In the genomic region with DNA sequence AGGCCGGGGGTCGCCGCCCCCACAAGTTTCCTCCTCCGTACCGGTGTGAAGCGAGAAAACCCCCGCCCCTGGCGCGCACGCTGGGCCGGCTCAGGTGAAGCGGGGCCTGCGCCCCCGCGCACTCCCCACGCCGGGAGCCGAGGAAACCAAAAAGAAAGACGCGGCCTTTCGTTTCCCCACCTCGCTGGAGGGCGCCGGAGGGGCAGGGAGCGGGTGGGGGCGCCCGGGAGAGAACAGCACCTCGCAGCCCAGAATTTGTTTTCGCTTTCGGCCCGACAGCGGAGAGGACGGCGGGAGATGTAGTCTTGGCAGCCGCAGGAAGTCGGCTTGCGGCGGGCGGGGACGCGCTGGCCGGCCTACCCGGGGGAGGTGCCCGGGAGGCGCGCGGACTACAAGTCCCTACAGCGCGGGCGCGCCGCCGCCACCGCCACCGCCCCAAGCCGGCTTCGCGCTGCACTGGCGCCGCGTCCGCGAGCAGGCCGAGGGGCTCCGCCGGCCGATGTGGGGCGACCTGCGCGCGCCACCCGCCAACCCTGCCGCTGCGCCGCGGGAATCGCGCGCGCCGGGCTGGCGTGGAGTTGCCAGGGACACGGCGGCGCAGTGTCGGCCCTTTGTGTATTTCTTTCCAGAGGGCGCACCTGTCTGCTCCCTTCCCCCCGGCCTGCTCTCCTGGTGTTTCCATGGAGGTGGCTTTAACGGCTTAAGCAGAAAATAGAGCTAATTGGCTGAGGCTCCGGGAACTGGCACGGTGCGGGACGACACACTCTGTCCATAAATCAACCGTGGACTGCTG, we compare ENCODE assay signal across 8 cellular contexts. TPM values are rescaled to one million over a fixed set of nuclear protein-coding genes. Genes with fewer than 3 reads are reported as not detected.
DNase-seq lines count a peak whose midpoint lies in the region; ATAC-seq and TF ChIP-seq lines count a peak whose summit lies in the region.

A gene with protein sequence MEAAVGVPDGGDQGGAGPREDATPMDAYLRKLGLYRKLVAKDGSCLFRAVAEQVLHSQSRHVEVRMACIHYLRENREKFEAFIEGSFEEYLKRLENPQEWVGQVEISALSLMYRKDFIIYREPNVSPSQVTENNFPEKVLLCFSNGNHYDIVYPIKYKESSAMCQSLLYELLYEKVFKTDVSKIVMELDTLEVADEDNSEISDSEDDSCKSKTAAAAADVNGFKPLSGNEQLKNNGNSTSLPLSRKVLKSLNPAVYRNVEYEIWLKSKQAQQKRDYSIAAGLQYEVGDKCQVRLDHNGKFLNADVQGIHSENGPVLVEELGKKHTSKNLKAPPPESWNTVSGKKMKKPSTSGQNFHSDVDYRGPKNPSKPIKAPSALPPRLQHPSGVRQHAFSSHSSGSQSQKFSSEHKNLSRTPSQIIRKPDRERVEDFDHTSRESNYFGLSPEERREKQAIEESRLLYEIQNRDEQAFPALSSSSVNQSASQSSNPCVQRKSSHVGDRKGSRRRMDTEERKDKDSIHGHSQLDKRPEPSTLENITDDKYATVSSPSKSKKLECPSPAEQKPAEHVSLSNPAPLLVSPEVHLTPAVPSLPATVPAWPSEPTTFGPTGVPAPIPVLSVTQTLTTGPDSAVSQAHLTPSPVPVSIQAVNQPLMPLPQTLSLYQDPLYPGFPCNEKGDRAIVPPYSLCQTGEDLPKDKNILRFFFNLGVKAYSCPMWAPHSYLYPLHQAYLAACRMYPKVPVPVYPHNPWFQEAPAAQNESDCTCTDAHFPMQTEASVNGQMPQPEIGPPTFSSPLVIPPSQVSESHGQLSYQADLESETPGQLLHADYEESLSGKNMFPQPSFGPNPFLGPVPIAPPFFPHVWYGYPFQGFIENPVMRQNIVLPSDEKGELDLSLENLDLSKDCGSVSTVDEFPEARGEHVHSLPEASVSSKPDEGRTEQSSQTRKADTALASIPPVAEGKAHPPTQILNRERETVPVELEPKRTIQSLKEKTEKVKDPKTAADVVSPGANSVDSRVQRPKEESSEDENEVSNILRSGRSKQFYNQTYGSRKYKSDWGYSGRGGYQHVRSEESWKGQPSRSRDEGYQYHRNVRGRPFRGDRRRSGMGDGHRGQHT (minus strand): TSS at position 292 of the 793 bp plus-strand sequence. CDS start 616 bp downstream, outside the sequence.

- POLR2A ChIA-PET in naive thymus-derived CD8-positive, alpha-beta T cell (lab: Charles Lee) = interaction anchor here (0.6 to 4.0 kb wide), 6 partner anchors 64 to 1667 kb away, joined by 3 to 19 read pairs (median 5); partner anchors contain the start of genes ABCE1, ANAPC10, MMAA and SMARCA5

- peak within 1 kb of the TSS; percentile 87; the same call in 1 of the 2 replicates for H3K27ac Mint-ChIP-seq in GM23338
- H3K27ac Mint-ChIP-seq in activated T-helper 17 cell treated with anti-CD3 and anti-CD28 coated beads, Interleukin-2, amount 50 U/mL, for 72 hours = peak within 1 kb of the TSS; percentile 90
- peak within 1 kb of the TSS; percentile 90 to 98 (median 97) for H3K27ac Mint-ChIP-seq in naive thymus-derived CD8-positive, alpha-beta T cell

- no peaks in the 10 kb centered on the region for H3F3A ChIP-seq in GM23338 (replicated peaks; ENCODE audit: low read depth)

- TF ChIP-seq CTCF in GM23338 (conservative IDR thresholded peaks at IDR 0.05; ENCODE audit: low read depth in 2 of 2) = peak in 1 of 2 experiments; percentile 22; a peak in 1 of 4 replicates
- no peak for TF ChIP-seq CTCF in fibroblast of mammary gland (conservative IDR thresholded peaks at IDR 0.05; ENCODE audit: control insufficient read depth, insufficient read depth, low read depth, low read length)

- no peaks in the 10 kb centered on the region for H3K36me3 ChIP-seq in GM23338 (ENCODE audit: insufficient read depth)

- no peaks in the 10 kb centered on the region; the same call in 2 of the 3 replicates for H3K36me3 Mint-ChIP-seq in GM23338 (ENCODE audit: low read depth)
- peaks cover 33% of the 10 kb centered on the region for H3K36me3 Mint-ChIP-seq in activated T-helper 17 cell treated with anti-CD3 and anti-CD28 coated beads, Interleukin-2, amount 50 U/mL, for 72 hours (ENCODE audit: low read depth)
- no peaks in the 10 kb centered on the region for H3K36me3 Mint-ChIP-seq in naive thymus-derived CD8-positive, alpha-beta T cell

- H2AFZ ChIP-seq in GM23338 = peak within 1 kb of the TSS; percentile 95

- H3K27ac ChIP-seq in GM23338 (ENCODE audit: low read depth) = peak within 1 kb of the TSS; percentile 61

- DNase-seq in EH (ENCODE audit: low read depth) = peak; percentile 95
- DNase-seq in GM23338 (ENCODE audit: low spot score) = peak; percentile 94
- peak; percentile 94 for DNase-seq in LHCN-M2 (ENCODE audit: low read depth)
- DNase-seq in RPMI8226 = peak; percentile 92
- DNase-seq in fibroblast of mammary gland (ENCODE audit: low read depth) = peak; percentile 91
- peak; percentile 92 to 97 (median 96) for DNase-seq in naive thymus-derived CD8-positive, alpha-beta T cell
- peak; percentile 89 to 95 (median 94) for DNase-seq in stimulated activated naive CD4-positive, alpha-beta T cell (lab: John Stamatoyannopoulos, UW)

- peak; percentile 91 for ATAC-seq in GM23338
- peak; percentile 83 for ATAC-seq in activated T-helper 17 cell treated with anti-CD3 and anti-CD28 coated beads, Interleukin-2, amount 50 U/mL, for 72 hours (replicated peaks)
- peak; percentile 80 to 84 for ATAC-seq in naive thymus-derived CD8-positive, alpha-beta T cell

- H3K9me3 Mint-ChIP-seq in GM23338 = no peaks in the 10 kb centered on the region
- H3K9me3 Mint-ChIP-seq in activated T-helper 17 cell treated with anti-CD3 and anti-CD28 coated beads, Interleukin-2, amount 50 U/mL, for 72 hours = no peaks in the 10 kb centered on the region
- H3K9me3 Mint-ChIP-seq in naive thymus-derived CD8-positive, alpha-beta T cell = no peaks in the 10 kb centered on the region

- H3K4me2 ChIP-seq in GM23338 = peak within 1 kb of the TSS; percentile 92

- H3K4me1 ChIP-seq in GM23338 (ENCODE audit: insufficient read depth) = peaks cover 8% of the 10 kb centered on the region

- peaks cover 13% of the 10 kb centered on the region; the same call in 1 of the 2 replicates for H4K20me1 ChIP-seq in GM23338 (replicated peaks; ENCODE audit: insufficient read depth)

- H3K79me2 ChIP-seq in GM23338 (replicated peaks; ENCODE audit: insufficient read depth) = peaks cover 40% of the 10 kb centered on the region

- peaks cover 19% of the 10 kb centered on the region for H3K4me1 Mint-ChIP-seq in GM23338
- peaks cover 13% of the 10 kb centered on the region for H3K4me1 Mint-ChIP-seq in activated T-helper 17 cell treated with anti-CD3 and anti-CD28 coated beads, Interleukin-2, amount 50 U/mL, for 72 hours
- peaks cover 16 to 47% (median 33%) of the 10 kb centered on the region in 4 donors for H3K4me1 Mint-ChIP-seq in naive thymus-derived CD8-positive, alpha-beta T cell

- peak within 1 kb of the TSS; percentile 92 for H3K4me3 Mint-ChIP-seq in GM23338
- peak within 1 kb of the TSS; percentile 94 for H3K4me3 Mint-ChIP-seq in activated T-helper 17 cell treated with anti-CD3 and anti-CD28 coated beads, Interleukin-2, amount 50 U/mL, for 72 hours
- peak within 1 kb of the TSS; percentile 83 to 96 (median 92) for H3K4me3 Mint-ChIP-seq in naive thymus-derived CD8-positive, alpha-beta T cell

- H3K9me2 ChIP-seq in GM23338 (ENCODE audit: insufficient read depth) = no peaks in the 10 kb centered on the region

- H3K27me3 ChIP-seq in GM23338 (ENCODE audit: insufficient read depth) = no peaks in the 10 kb centered on the region

- H3K27me3 Mint-ChIP-seq in GM23338 (ENCODE audit: insufficient read depth, low read depth, poor library complexity) = peaks cover 9% of the 10 kb centered on the region
- no peaks in the 10 kb centered on the region for H3K27me3 Mint-ChIP-seq in activated T-helper 17 cell treated with anti-CD3 and anti-CD28 coated beads, Interleukin-2, amount 50 U/mL, for 72 hours
- H3K27me3 Mint-ChIP-seq in naive thymus-derived CD8-positive, alpha-beta T cell = peaks cover 0 to 2% (median 0%) of the 10 kb centered on the region in 5 donors

- peak within 1 kb of the TSS; percentile 80 for H3K4me3 ChIP-seq in GM23338
- peak within 1 kb of the TSS; percentile 87 for H3K4me3 ChIP-seq in fibroblast of mammary gland (ENCODE audit: control insufficient read depth, low read depth, low read length)

TF ChIP-seq in GM23338, 12 proteins besides CTCF, POLR2A, EP300 and RAD21 (continues in another document):
- TF ChIP-seq POLR2AphosphoS5 (IDR thresholded peaks at IDR 0.05; ENCODE audit: low read depth) = peak; percentile 60

RNA-seq across cellular contexts. Expression of the gene that starts here (rescaled TPM):
- total RNA-seq in GM23338 (2014; rRNA removed; shearing (Covaris generic)) = 42.2 and 53.2 TPM in 2 replicates
- 15.5 and 17.9 TPM in 2 replicates for polyA plus RNA-seq in GM23338 (2016; fragmentation: Nextera tagmentation; extraction: Ambion mirVana)
- total RNA-seq in LHCN-M2 (2014; rRNA removed) = 19.2 and 31.7 TPM in 2 replicates
- polyA plus RNA-seq in LHCN-M2 (2012) = 7.0 TPM
- total RNA-seq in activated T-helper 17 cell treated with anti-CD3 and anti-CD28 coated beads, Interleukin-2, amount 50 U/mL, for 72 hours = 10 to 100 TPM; 50.8 to 71.4 TPM
- 10 to 100 TPM; 56.7 to 61.8 TPM for total RNA-seq in naive thymus-derived CD8-positive, alpha-beta T cell
- polyA plus RNA-seq in naive thymus-derived CD8-positive, alpha-beta T cell = 10 to 100 TPM; 14.7 to 17.9 (median 14.9) TPM

Comparison
In these comparisons a context has a peak if more than half of its experiments do, and no peak if none do; other contexts are left out.
1. Peak in every context shown above with its lines: DNase-seq, ATAC-seq, H3K4me3 ChIP-seq and H3K27ac ChIP-seq.